Comparison of ENCODE assay signal across 17 cellular contexts in the genomic region with DNA sequence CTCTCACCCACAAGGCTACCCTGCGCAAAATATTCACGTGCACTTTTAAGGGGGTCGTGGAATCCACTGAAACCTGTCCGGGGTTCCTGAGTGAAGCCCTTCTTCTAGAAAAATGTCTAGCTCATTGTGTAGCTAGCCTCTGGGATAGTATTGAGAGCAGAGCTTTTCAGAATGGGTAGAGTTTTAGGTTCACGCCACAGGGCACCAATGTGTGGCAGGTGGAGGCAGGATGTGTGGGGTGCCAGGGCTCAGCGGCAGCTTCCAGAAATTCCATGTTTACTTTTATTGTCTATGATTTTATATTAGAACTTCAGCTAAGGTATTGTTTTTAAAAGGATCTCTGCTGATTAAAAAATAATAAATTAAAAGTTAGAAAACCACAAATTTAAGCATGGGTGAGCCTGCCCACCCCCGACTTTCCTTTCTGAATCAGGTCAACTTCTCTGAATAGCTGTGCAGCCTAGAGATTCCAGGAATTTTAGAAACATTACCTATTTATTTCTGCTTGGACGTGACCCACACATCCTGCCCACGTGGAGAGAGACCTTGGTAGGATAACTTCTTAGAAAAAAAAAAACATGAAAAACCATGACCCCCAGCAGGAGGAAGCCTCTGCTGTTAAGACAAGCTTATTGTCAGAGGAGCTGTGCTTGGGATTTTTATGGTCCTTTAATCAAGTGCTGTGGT.
"Had no signal": no experiment of that assay in that cellular context is flagged by ENCODE, and none has a peak within 500 bp of the region (broad histone marks: within the 10 kb centered on the region; RNA-seq: fewer than 3 reads in every experiment).

No MANE protein-coding gene starts in this region.

- H3K27ac ChIP-seq: cardiac muscle cell, neural progenitor cell, prostate gland, stomach had no signal

- H3K9ac ChIP-seq: neural progenitor cell had no signal

- H3K36me3 ChIP-seq: cardiac muscle cell, neural progenitor cell, prostate gland had no signal

- H3K27me3 ChIP-seq: cardiac muscle cell, heart left ventricle, neural progenitor cell, stomach had no signal

- DNase-seq: activated CD4-positive, alpha-beta T cell treated with anti-CD3 and anti-CD28 coated beads, Interleukin-2, amount 50 U/mL, for 4 hours; activated CD4-positive, CD25-positive, alpha-beta regulatory T cell treated with anti-CD3 and anti-CD28 coated beads, Interleukin-2, amount 50 U/mL, for 72 hours; activated effector memory CD4-positive, alpha-beta T cell treated with Interleukin-2 at 50 U/mL for 16 hours; activated T-cell treated with anti-CD3 and anti-CD28 coated beads, Interleukin-2, amount 50 U/mL, for 4 hours; amniotic stem cell; cortex of kidney; heart left ventricle; mesendoderm; naive thymus-derived CD4-positive, alpha-beta T cell; right cardiac atrium; stomach; T-cell; T1000 had no signal

- H3K4me3 ChIP-seq: cardiac muscle cell, heart left ventricle, neural progenitor cell, prostate gland, stomach had no signal

- H3K4me2 ChIP-seq: neural progenitor cell had no signal

- H2AFZ ChIP-seq: neural progenitor cell had no signal

- H3K9me3 ChIP-seq: prostate gland, stomach had no signal

- H3K4me1 ChIP-seq: neural progenitor cell, prostate gland, stomach had no signal

- ATAC-seq: activated T-cell treated with anti-CD3 and anti-CD28 coated beads, Interleukin-2, amount 50 U/mL, for 4 hours; heart left ventricle; naive thymus-derived CD4-positive, alpha-beta T cell; right cardiac atrium; SK-N-SH treated with all-trans-retinoic acid at 6 μM for 48 hours; T-cell had no signal
